Comparison of ENCODE assay signal across 11 cellular contexts in the genomic region with DNA sequence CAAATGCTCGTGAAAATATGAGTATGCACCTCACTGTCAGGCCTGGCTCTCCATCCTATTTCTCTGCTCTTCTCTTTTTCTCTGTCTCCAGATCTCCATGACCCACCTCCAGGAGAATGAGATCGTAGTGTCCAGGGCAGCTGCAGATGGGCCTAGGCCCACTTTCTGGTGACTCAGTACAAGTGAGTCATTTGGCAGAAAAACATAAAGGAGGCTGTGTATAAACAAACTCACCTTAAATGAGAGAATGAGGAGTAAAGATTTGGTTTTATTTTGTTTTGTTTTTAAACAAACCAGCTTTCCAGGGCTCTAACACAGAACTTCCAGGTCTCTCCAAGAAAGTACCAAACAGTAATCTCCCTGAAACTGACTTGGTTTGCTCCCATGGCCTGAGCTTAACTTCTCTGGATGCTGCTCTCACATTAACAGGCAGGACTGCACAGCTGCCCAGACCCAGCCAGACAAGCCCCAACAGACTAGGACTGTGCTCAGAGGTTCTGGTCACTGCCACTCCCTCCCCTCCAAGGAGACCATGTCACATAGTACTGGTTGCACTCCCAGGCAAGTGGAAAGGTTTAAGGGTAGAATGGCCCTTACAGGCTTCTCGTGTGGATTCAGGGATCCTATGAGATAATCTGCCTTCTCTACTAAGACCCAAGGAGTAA. TPM values are rescaled to one million over a fixed set of nuclear protein-coding genes. Genes with fewer than 3 reads are reported as not detected.
DNase-seq lines count a peak whose midpoint lies in the region; ATAC-seq, FAIRE-seq and TF ChIP-seq lines count a peak whose summit lies in the region.
"Had no signal": no experiment of that assay in that cellular context is flagged by ENCODE, and none has a peak within 500 bp of the region (broad histone marks: within the 10 kb centered on the region; RNA-seq: fewer than 3 reads in every experiment).

No MANE protein-coding gene starts in this region.

- CTCF ChIA-PET in Caco-2 (lab: Charles Lee): interaction anchor here (0.6 kb wide), 1 partner anchor 295 kb away, joined by 3 read pairs; no protein-coding TSS in a partner anchor
- CTCF ChIA-PET in endothelial cell of umbilical vein (lab: Charles Lee): interaction anchor here (0.8 to 1.7 kb wide), 4 partner anchors 12 to 130 kb away, joined by 4 to 5 read pairs (median 4); no protein-coding TSS in a partner anchor

- no CpG with 5 or more reads among the region's 3 CpGs for WGBS in trophoblast cell (ENCODE audit: extremely low coverage, insufficient coverage, insufficient read length)
- 81 to 84% methylated on average over 3 of the region's 3 CpGs for WGBS in tibial nerve, 2 donors

- no peak overlapping the region for H3K23ac ChIP-seq in trophoblast cell (ENCODE audit: low read length)

- H3K4me3 Mint-ChIP-seq in Caco-2 (ENCODE audit: unreplicated experiment): peak overlapping the region; percentile 70

- TF ChIP-seq EP300 in tibial nerve (IDR thresholded peaks at IDR 0.05): no peak

- no peaks in the 10 kb centered on the region for H4K20me1 ChIP-seq in endothelial cell of umbilical vein (replicated peaks; ENCODE audit: control insufficient read depth, extremely low read depth, insufficient read depth, low read length)

- H3K4me2 ChIP-seq in endothelial cell of umbilical vein (ENCODE audit: insufficient read depth, low read length) (no peak overlapping the region), trophoblast cell (ENCODE audit: low read length) (no peak overlapping the region)

- peak overlapping the region in 3 of 4 donors; percentile 4 to 93 (median 78) for H3K27ac ChIP-seq in Peyer's patch
- peak overlapping the region; percentile 34 for H3K27ac ChIP-seq in endothelial cell of umbilical vein (ENCODE audit: insufficient read depth, low read depth, low read length)
- H3K27ac ChIP-seq in trophoblast cell (ENCODE audit: low read depth, low read length): peak overlapping the region; percentile 1
- H3K27ac ChIP-seq in tibial nerve: peak overlapping the region in 2 of 4 donors; percentile 54 to 76
- no peak overlapping the region for H3K27ac ChIP-seq in lower lobe of right lung

- peaks cover 9% of the 10 kb centered on the region for H3K9me3 Mint-ChIP-seq in Caco-2 (ENCODE audit: unreplicated experiment)
- H3K9me3 Mint-ChIP-seq: T-helper 1 cell treated with Interleukin-12 subunit alpha and Interleukin-12 subunit beta and Interleukin-4 antibody, amounts not matched to agents 30 μg/mL and 1 μg/mL, for 36 hours had no signal

- H3K9me3 ChIP-seq in Caco-2: no peaks in the 10 kb centered on the region
- no peaks in the 10 kb centered on the region for H3K9me3 ChIP-seq in Peyer's patch
- no peaks in the 10 kb centered on the region for H3K9me3 ChIP-seq in endothelial cell of umbilical vein (replicated peaks; ENCODE audit: control insufficient read depth, insufficient read depth, low read length)
- H3K9me3 ChIP-seq in trophoblast cell (ENCODE audit: insufficient read depth, low read depth, low read length): no peaks in the 10 kb centered on the region
- no peaks in the 10 kb centered on the region for H3K9me3 ChIP-seq in tibial nerve
- H3K9me3 ChIP-seq in lower lobe of right lung: no peaks in the 10 kb centered on the region

- H4K91ac ChIP-seq in trophoblast cell (ENCODE audit: low read depth, low read length): no peak overlapping the region

- H3K9ac ChIP-seq in endothelial cell of umbilical vein (replicated peaks; ENCODE audit: extremely low read depth, insufficient read depth, low read length): no peak overlapping the region
- no peak overlapping the region for H3K9ac ChIP-seq in trophoblast cell (ENCODE audit: low read length)

- H3K4me1 ChIP-seq in Caco-2 (peaks cover 74% of the 10 kb centered on the region), Peyer's patch (peaks cover 0 to 30% (median 8%) of the 10 kb centered on the region in 4 donors), endothelial cell of umbilical vein (ENCODE audit: control insufficient read depth, extremely low read depth, insufficient read depth, low read length) (peaks cover 43% of the 10 kb centered on the region), trophoblast cell (ENCODE audit: control insufficient read depth in 1 of 2, insufficient read depth in 2 of 2, low read length in 2 of 2) (peaks cover 26 to 31% of the 10 kb centered on the region in 2 experiments), tibial nerve (peaks cover 0 to 48% (median 24%) of the 10 kb centered on the region in 4 donors), lower lobe of right lung (peaks cover 66% of the 10 kb centered on the region)

- H2AFZ ChIP-seq in endothelial cell of umbilical vein (ENCODE audit: low read depth, low read length): no peak overlapping the region
- no peak overlapping the region for H2AFZ ChIP-seq in trophoblast cell (ENCODE audit: insufficient read depth, low read length, poor library complexity)

- BruUV-seq in Caco-2 (replicated peaks; lab: Mats Ljungman, UMichigan) (no TSS peak), endothelial cell of umbilical vein (replicated peaks; lab: Mats Ljungman, UMichigan) (no TSS peak)

- peaks cover 25% of the 10 kb centered on the region for H3K36me3 Mint-ChIP-seq in Caco-2 (ENCODE audit: insufficient read depth, unreplicated experiment)

- H3K27me3 ChIP-seq in Caco-2 (replicated peaks; ENCODE audit: control insufficient read depth, insufficient read depth, low read length): no peaks in the 10 kb centered on the region
- H3K27me3 ChIP-seq in Peyer's patch: no peaks in the 10 kb centered on the region
- no peaks in the 10 kb centered on the region for H3K27me3 ChIP-seq in endothelial cell of umbilical vein (ENCODE audit: control insufficient read depth in 2 of 2, insufficient read depth in 2 of 2, low read length in 2 of 2)
- H3K27me3 ChIP-seq in trophoblast cell (ENCODE audit: insufficient read depth, low read length): no peaks in the 10 kb centered on the region
- H3K27me3 ChIP-seq in tibial nerve: no peaks in the 10 kb centered on the region
- H3K27me3 ChIP-seq in lower lobe of right lung (ENCODE audit: low read depth): no peaks in the 10 kb centered on the region

- H2AK5ac ChIP-seq in trophoblast cell (ENCODE audit: low read length): no peak overlapping the region

- TF ChIP-seq CTCF in Caco-2 (IDR thresholded peaks at IDR 0.05; ENCODE audit: insufficient read depth in 1 of 2, low read depth in 1 of 2, low read length in 1 of 2, severe bottlenecking in 1 of 2, unreplicated experiment in 1 of 2): no peak
- no peak for TF ChIP-seq CTCF in Peyer's patch (IDR thresholded peaks at IDR 0.05)
- TF ChIP-seq CTCF in endothelial cell of umbilical vein (IDR thresholded peaks at IDR 0.05; ENCODE audit: extremely low read depth in 1 of 2, insufficient read depth in 1 of 2, low read depth in 1 of 2, low read length in 2 of 2): no peak
- no peak for TF ChIP-seq CTCF in tibial nerve (IDR thresholded peaks at IDR 0.05)
- no peak for TF ChIP-seq CTCF in lower lobe of right lung (IDR thresholded peaks at IDR 0.05)

- H3K36me3 ChIP-seq in Caco-2 (ENCODE audit: control insufficient read depth, insufficient read depth, low read length) (no peaks in the 10 kb centered on the region), Peyer's patch (no peaks in the 10 kb centered on the region), endothelial cell of umbilical vein (ENCODE audit: control insufficient read depth in 2 of 2, extremely low read depth in 1 of 2, insufficient read depth in 2 of 2, low read length in 2 of 2) (no peaks in the 10 kb centered on the region), trophoblast cell (ENCODE audit: control insufficient read depth in 1 of 2, insufficient read depth in 2 of 2, low read length in 2 of 2) (no peaks in the 10 kb centered on the region), tibial nerve (no peaks in the 10 kb centered on the region), lower lobe of right lung (no peaks in the 10 kb centered on the region)

- H3K9me1 ChIP-seq in endothelial cell of umbilical vein (replicated peaks; ENCODE audit: control insufficient read depth, extremely low read depth, insufficient read depth, low read length): no peaks in the 10 kb centered on the region

- H4K8ac ChIP-seq in trophoblast cell (ENCODE audit: low read depth, low read length): no peak overlapping the region

- H2BK5ac ChIP-seq in trophoblast cell (ENCODE audit: low read depth, low read length, poor library complexity): no peak overlapping the region

- peak; percentile 92 for FAIRE-seq in endothelial cell of umbilical vein (lab: Jason Lieb, UNC)

- intact Hi-C loops in Caco-2 (cut with micrococcal nuclease; ENCODE audit: unreplicated experiment) (no loop called here), endothelial cell of umbilical vein (cut with micrococcal nuclease) (loop anchor here (2.0 to 10.0 kb wide), 4 partner anchors 71 to 317 kb away; a partner anchor contains a TSS), lower lobe of right lung (cut with DNase I) (no loop called here)

- dilution Hi-C loops in endothelial cell of umbilical vein (cut with MboI; ENCODE audit: extremely low pct_ligation_motif_present, low sequenced_read_pairs): no loop called here

- POLR2A ChIA-PET in Caco-2 (lab: Charles Lee): no interaction called here
- POLR2A ChIA-PET in endothelial cell of umbilical vein (lab: Charles Lee): interaction anchor here (1.4 kb wide), 1 partner anchor 32 kb away, joined by 5 read pairs; no protein-coding TSS in a partner anchor

- peaks cover 3% of the 10 kb centered on the region for H3K79me1 ChIP-seq in trophoblast cell (ENCODE audit: low read length)

- no peak overlapping the region for H4K12ac ChIP-seq in trophoblast cell (ENCODE audit: low read depth, low read length)

- TF ChIP-seq POLR2A in Peyer's patch (IDR thresholded peaks at IDR 0.05): no peak
- no peak for TF ChIP-seq POLR2A in endothelial cell of umbilical vein (IDR thresholded peaks at IDR 0.05; ENCODE audit: low read depth, low read length)
- no peak for TF ChIP-seq POLR2A in tibial nerve (IDR thresholded peaks at IDR 0.05)

- peak overlapping the region; percentile 15 for H3K27ac Mint-ChIP-seq in Caco-2 (ENCODE audit: unreplicated experiment)

- ATAC-seq in lower lobe of right lung: no peak

- H3K4me1 Mint-ChIP-seq in Caco-2 (ENCODE audit: low read depth, unreplicated experiment): peaks cover 60% of the 10 kb centered on the region

- DNase-seq in Caco-2 (no peak), Peyer's patch (no peak), endothelial cell of umbilical vein (ENCODE audit: low read depth, low spot score) (peak; percentile 83), trophoblast cell (peak; percentile 36 to 66), tibial nerve (ENCODE audit: low spot score in 2 of 2) (no peak), RPMI8226 (no peak), NCI-H748 treated with DMSO at 0.1 percent for 48 hours (lab: John Stamatoyannopoulos, UW) (no peak), lower lobe of right lung (no peak)
- DNase-seq: caudate nucleus, NCI-H1092 treated with DMSO at 0.1 percent for 48 hours had no signal

- H3K27me3 Mint-ChIP-seq in Caco-2 (ENCODE audit: insufficient read depth, unreplicated experiment): no peaks in the 10 kb centered on the region

- no peak overlapping the region for H3K4ac ChIP-seq in trophoblast cell (ENCODE audit: low read depth, low read length)

- H3K4me3 ChIP-seq in Caco-2 (ENCODE audit: low read depth, low read length) (no peak overlapping the region), Peyer's patch (no peak overlapping the region), endothelial cell of umbilical vein (replicated peaks in 1 of 3; ENCODE audit: insufficient read depth in 1 of 3, low read depth in 1 of 3, low read length in 3 of 3) (no peak overlapping the region), trophoblast cell (ENCODE audit: low read depth, low read length) (no peak overlapping the region), tibial nerve (no peak overlapping the region), lower lobe of right lung (no peak overlapping the region)

- no peak overlapping the region for H3K14ac ChIP-seq in trophoblast cell (ENCODE audit: low read length)

- no peak overlapping the region for H2BK120ac ChIP-seq in trophoblast cell (ENCODE audit: insufficient read depth, low read length, poor library complexity)

- no peak overlapping the region for H2BK12ac ChIP-seq in trophoblast cell (ENCODE audit: low read length)

- H3K79me2 ChIP-seq in endothelial cell of umbilical vein (ENCODE audit: control insufficient read depth, insufficient read depth, low read length) (peaks cover 22% of the 10 kb centered on the region), trophoblast cell (ENCODE audit: control insufficient read depth, insufficient read depth, low read length, poor library complexity) (peaks cover 6% of the 10 kb centered on the region)

- no peak overlapping the region for H3K18ac ChIP-seq in trophoblast cell (ENCODE audit: low read length)

RNA-seq across cellular contexts. Expression of a gene that starts 1.5 kb away (rescaled TPM):
- 51.8 and 69.8 TPM in 2 replicates for total RNA-seq in Caco-2 (2022)
- total RNA-seq in Peyer's patch: 10 to 100 TPM in 3 of 4 donors, 1 to 10 TPM in 1; 6.0 to 52.8 (median 10.9) TPM
- 87.0 and 106 TPM in 2 replicates for total RNA-seq in endothelial cell of umbilical vein
- polyA plus RNA-seq in endothelial cell of umbilical vein: 40.9 and 50.1 TPM in 2 replicates
- polyA plus RNA-seq in endothelial cell of umbilical vein (2011; cell fraction: cytosol; rRNA removed): 40.6 and 42.2 TPM in 2 replicates
- 50.1 and 53.9 TPM in 2 replicates for polyA plus RNA-seq in endothelial cell of umbilical vein (2011; cell fraction: nucleus; rRNA removed)
- polyA plus RNA-seq in endothelial cell of umbilical vein (2012): 54.3 and 76.5 TPM in 2 replicates
- polyA minus RNA-seq in endothelial cell of umbilical vein: 131 and 134 TPM in 2 replicates
- 39.0 TPM for polyA minus RNA-seq in endothelial cell of umbilical vein (2011; cell fraction: cytosol; rRNA and poly(A)+ RNA removed)
- polyA minus RNA-seq in endothelial cell of umbilical vein (2011; cell fraction: nucleus; rRNA and poly(A)+ RNA removed): 47.2 and 83.6 TPM in 2 replicates
- polyA plus RNA-seq in trophoblast cell (2013): 59.6 and 62.6 TPM in 2 replicates
- 10 to 100 TPM; 26.8 to 59.1 (median 42.5) TPM for total RNA-seq in tibial nerve
- total RNA-seq in lower lobe of right lung: 157 TPM

Comparison
In these comparisons a context has a peak if more than half of its experiments do, and no peak if none do; other contexts are left out.
1. DNase-seq: peak in endothelial cell of umbilical vein (single experiment) and trophoblast cell (2 of 2); none in Caco-2 (0 of 2), Peyer's patch (0 of 3), tibial nerve (0 of 2), RPMI8226 (single experiment), NCI-H748 treated with DMSO at 0.1 percent for 48 hours (single experiment) and lower lobe of right lung (single experiment).